Comparison of ENCODE assay signal across 8 cellular contexts in genomic region chr1:62530516-62531154, GRCh38.
DNase-seq lines count a peak whose midpoint lies in the region; ATAC-seq and TF ChIP-seq lines count a peak whose summit lies in the region.

No MANE protein-coding gene starts in this region.

- H3K9me3 Mint-ChIP-seq in effector memory CD8-positive, alpha-beta T cell = no peaks in the 10 kb centered on the region

- ATAC-seq in HG03039 (IDR thresholded peaks at IDR 0.05; ENCODE audit: unreplicated experiment) = no peak
- ATAC-seq in effector memory CD8-positive, alpha-beta T cell (replicated peaks) = no peak
- no peak for ATAC-seq in HG03045 (IDR thresholded peaks at IDR 0.05; ENCODE audit: unreplicated experiment)
- no peak for ATAC-seq in HG02938 (IDR thresholded peaks at IDR 0.05; ENCODE audit: unreplicated experiment)

- peak; percentile 9 for DNase-seq in DMS153 treated with DMSO at 0.1 percent for 48 hours (lab: John Stamatoyannopoulos, UW; ENCODE audit: unreplicated experiment)
- peak; percentile 13 for DNase-seq in NAMALWA (ENCODE audit: low spot score)
- DNase-seq in coronary artery (ENCODE audit: low spot score) = no peak
- DNase-seq in medulla oblongata (ENCODE audit: extremely low spot score) = peak; percentile 75
- DNase-seq in effector memory CD8-positive, alpha-beta T cell = no peak

- no peak overlapping the region for H3K4me3 ChIP-seq in coronary artery

- H3K36me3 Mint-ChIP-seq in effector memory CD8-positive, alpha-beta T cell (ENCODE audit: insufficient read depth) = no peaks in the 10 kb centered on the region

- H3K27ac ChIP-seq in coronary artery = no peak overlapping the region

- no peaks in the 10 kb centered on the region for H3K4me1 Mint-ChIP-seq in effector memory CD8-positive, alpha-beta T cell (ENCODE audit: low read depth in 2 of 2)

- no peak overlapping the region for H3K4me3 Mint-ChIP-seq in effector memory CD8-positive, alpha-beta T cell

- H3K27me3 Mint-ChIP-seq in effector memory CD8-positive, alpha-beta T cell = no peaks in the 10 kb centered on the region

- no peak overlapping the region for H3K27ac Mint-ChIP-seq in effector memory CD8-positive, alpha-beta T cell

- TF ChIP-seq CTCF in coronary artery (IDR thresholded peaks at IDR 0.05) = peak; percentile 34

Comparison
In these comparisons a context has a peak if more than half of its experiments do, and no peak if none do; other contexts are left out.
1. DNase-seq: peak in DMS153 treated with DMSO at 0.1 percent for 48 hours (single experiment), NAMALWA (single experiment) and medulla oblongata (single experiment); none in coronary artery (single experiment) and effector memory CD8-positive, alpha-beta T cell (0 of 3).